In the genomic region with DNA sequence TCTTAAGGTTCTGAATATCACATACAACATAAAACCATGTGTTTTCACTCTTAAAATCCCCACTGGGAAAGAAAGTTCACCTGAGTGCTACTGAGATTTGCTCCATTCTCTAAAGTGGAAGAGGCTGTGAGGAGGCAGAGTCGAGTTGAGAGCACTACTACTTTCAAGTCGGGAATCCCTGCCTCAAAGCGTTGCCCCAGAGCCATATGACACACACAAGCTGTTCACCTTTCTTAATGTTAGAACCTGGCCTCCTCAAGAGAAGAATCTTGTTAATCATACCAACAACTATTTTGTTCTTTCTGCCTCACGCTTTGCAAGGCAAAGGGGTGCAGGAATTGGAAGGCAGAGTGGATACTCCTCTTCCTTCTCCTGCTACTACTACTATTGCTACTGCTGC, we compare ENCODE assay signal across 10 cellular contexts.
"Had no signal": no experiment of that assay in that cellular context is flagged by ENCODE, and none has a peak within 500 bp of the region (broad histone marks: within the 10 kb centered on the region; RNA-seq: fewer than 3 reads in every experiment).

No MANE protein-coding gene starts in this region.

- H3K36me3 ChIP-seq: HAP-1 had no signal

- FAIRE-seq: H1, H54 had no signal

- H3K4me3 Mint-ChIP-seq: GM23338, H9 had no signal

- H2AFZ ChIP-seq: GM23248, GM23338 had no signal

- H3K9me3 Mint-ChIP-seq: GM23338 had no signal

- H3K27ac ChIP-seq: GM23248 had no signal

- H3K4me2 ChIP-seq: GM23338 had no signal

- H3K4me1 Mint-ChIP-seq: GM23338, H9 had no signal

- DNase-seq: GM23248, GOT3, H7, H9, HCEC 1CT had no signal

- ATAC-seq: GM23338, HCT116 had no signal

- H3K4me3 ChIP-seq: GM23248, GM23338, HAP-1 had no signal

- H3K4me1 ChIP-seq: HAP-1 had no signal

- H3K9me3 ChIP-seq: HAP-1 had no signal

- H3K9ac ChIP-seq: GM23248 had no signal

- H3K27ac Mint-ChIP-seq: GM23338, H9 had no signal
